1 cellular context compared by ENCODE assay signal in the genomic region with DNA sequence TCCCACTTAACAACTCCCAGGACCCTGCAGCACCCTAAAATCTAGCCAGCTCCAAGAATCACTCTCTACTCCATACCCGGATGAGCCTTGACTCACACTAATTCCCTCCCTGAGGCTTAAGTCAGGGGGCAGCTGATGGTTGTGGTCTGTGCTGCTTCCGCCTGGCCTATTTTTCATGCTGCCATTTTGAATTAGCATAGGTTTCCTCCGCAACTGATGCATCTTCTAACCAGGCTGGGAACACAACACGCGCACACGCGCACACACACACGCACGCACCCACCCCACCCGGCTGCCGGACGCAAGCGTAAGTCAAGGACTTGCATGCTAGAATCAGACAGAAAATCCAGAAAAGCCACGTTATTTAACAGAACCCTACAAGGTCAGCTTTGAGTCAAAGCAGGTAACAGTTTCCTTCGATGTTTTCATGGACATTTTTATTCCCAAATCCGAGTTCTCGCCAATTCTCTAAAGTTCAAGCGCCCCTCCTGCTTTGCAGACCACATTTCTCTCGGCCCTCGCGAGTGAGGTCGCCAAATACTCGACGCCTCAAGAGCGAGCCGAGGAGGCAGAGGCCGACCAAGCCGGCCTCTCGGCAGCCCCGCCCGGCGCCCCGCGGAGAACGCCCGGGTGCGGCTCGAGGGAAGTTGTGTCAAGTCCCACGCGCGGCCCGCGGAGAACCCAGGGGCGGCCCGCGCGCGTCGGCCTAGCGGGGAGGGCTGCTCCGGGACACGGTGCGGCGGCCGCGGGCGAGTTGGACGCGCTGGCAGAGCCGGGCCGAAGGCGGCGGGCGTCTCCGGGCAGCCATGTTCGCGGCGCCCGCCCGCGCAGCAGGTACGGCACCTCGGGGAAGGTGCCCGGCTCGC.
A peak's percentile ranks its signal among the peaks of the same experiment; 100 is the strongest.
TF ChIP-seq lines count a peak whose summit lies in the region.

No MANE protein-coding gene starts in this region.

TF ChIP-seq in HepG2, 621 proteins besides CTCF, POLR2A, EP300 and RAD21 (continued from another document and continues in another):
- TF ChIP-seq, protein P1, sequence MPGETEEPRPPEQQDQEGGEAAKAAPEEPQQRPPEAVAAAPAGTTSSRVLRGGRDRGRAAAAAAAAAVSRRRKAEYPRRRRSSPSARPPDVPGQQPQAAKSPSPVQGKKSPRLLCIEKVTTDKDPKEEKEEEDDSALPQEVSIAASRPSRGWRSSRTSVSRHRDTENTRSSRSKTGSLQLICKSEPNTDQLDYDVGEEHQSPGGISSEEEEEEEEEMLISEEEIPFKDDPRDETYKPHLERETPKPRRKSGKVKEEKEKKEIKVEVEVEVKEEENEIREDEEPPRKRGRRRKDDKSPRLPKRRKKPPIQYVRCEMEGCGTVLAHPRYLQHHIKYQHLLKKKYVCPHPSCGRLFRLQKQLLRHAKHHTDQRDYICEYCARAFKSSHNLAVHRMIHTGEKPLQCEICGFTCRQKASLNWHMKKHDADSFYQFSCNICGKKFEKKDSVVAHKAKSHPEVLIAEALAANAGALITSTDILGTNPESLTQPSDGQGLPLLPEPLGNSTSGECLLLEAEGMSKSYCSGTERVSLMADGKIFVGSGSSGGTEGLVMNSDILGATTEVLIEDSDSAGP (CRISPR knock-in tag; IDR thresholded peaks at IDR 0.05; ENCODE audit: borderline replicate concordance): no peak; the same call in 1 of the 2 replicates
- TF ChIP-seq, protein P2, sequence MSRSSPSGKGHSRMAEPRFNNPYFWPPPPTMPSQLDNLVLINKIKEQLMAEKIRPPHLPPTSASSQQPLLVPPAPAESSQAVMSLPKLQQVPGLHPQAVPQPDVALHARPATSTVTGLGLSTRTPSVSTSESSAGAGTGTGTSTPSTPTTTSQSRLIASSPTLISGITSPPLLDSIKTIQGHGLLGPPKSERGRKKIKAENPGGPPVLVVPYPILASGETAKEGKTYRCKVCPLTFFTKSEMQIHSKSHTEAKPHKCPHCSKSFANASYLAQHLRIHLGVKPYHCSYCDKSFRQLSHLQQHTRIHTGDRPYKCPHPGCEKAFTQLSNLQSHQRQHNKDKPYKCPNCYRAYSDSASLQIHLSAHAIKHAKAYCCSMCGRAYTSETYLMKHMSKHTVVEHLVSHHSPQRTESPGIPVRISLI (CRISPR knock-in tag; IDR thresholded peaks at IDR 0.05; ENCODE audit: borderline replicate concordance): no peak
- TF ChIP-seq ZNF749 (CRISPR knock-in tag; IDR thresholded peaks at IDR 0.05; ENCODE audit: borderline replicate concordance) (no peak), TARDBP (CRISPR knock-in tag; IDR thresholded peaks at IDR 0.05) (no peak), TBP (CRISPR knock-in tag; IDR thresholded peaks at IDR 0.05) (no peak), ZNF775 (CRISPR knock-in tag; IDR thresholded peaks at IDR 0.05; ENCODE audit: borderline replicate concordance) (no peak), SRSF1 (optimal IDR thresholded peaks at IDR 0.05; ENCODE audit: low read depth, low read length) (no peak), ZNF747 (CRISPR knock-in tag; IDR thresholded peaks at IDR 0.05; ENCODE audit: borderline replicate concordance) (no peak), HOXD1 (CRISPR knock-in tag; IDR thresholded peaks at IDR 0.05) (no peak), ZNF329 (CRISPR knock-in tag; IDR thresholded peaks at IDR 0.05; ENCODE audit: low read depth) (no peak; the same call in 1 of the 2 replicates), ZSCAN30 (CRISPR knock-in tag; IDR thresholded peaks at IDR 0.05) (no peak), ZNF143 (CRISPR knock-in tag; IDR thresholded peaks at IDR 0.05) (no peak; the same call in 1 of the 2 replicates), ZMYM3 (CRISPR knock-in tag; IDR thresholded peaks at IDR 0.05) (peak; percentile 35; the same call in 1 of the 2 replicates), ZNF614 (CRISPR knock-in tag; IDR thresholded peaks at IDR 0.05; ENCODE audit: borderline replicate concordance) (no peak), RFX1 (IDR thresholded peaks at IDR 0.05) (no peak), MIXL1 (CRISPR knock-in tag; IDR thresholded peaks at IDR 0.05) (no peak; the same call in 1 of the 2 replicates), MIER3 (CRISPR knock-in tag; IDR thresholded peaks at IDR 0.05; ENCODE audit: borderline replicate concordance) (0 out of 2 replicates have a peak, but pooled peaks have one; percentile 19), ZNF607 (CRISPR knock-in tag; IDR thresholded peaks at IDR 0.05; ENCODE audit: borderline replicate concordance) (no peak), ZNF841 (CRISPR knock-in tag; IDR thresholded peaks at IDR 0.05; ENCODE audit: borderline replicate concordance) (no peak), PHF5A (CRISPR knock-in tag; IDR thresholded peaks at IDR 0.05; ENCODE audit: low read depth, unreplicated experiment) (no peak), SUZ12 (IDR thresholded peaks at IDR 0.05; ENCODE audit: low read depth, low read length) (no peak), ZNF33A (CRISPR knock-in tag; IDR thresholded peaks at IDR 0.05; ENCODE audit: borderline replicate concordance) (peak; percentile 72; the same call in 1 of the 2 replicates), RXRA (CRISPR knock-in tag; IDR thresholded peaks at IDR 0.05) (no peak), ZNF432 (CRISPR knock-in tag; IDR thresholded peaks at IDR 0.05; ENCODE audit: borderline replicate concordance) (no peak), DNMT3B (CRISPR knock-in tag; conservative IDR thresholded peaks at IDR 0.05) (no peak), NBN (conservative IDR thresholded peaks at IDR 0.05) (no peak)
- TF ChIP-seq, protein P3, sequence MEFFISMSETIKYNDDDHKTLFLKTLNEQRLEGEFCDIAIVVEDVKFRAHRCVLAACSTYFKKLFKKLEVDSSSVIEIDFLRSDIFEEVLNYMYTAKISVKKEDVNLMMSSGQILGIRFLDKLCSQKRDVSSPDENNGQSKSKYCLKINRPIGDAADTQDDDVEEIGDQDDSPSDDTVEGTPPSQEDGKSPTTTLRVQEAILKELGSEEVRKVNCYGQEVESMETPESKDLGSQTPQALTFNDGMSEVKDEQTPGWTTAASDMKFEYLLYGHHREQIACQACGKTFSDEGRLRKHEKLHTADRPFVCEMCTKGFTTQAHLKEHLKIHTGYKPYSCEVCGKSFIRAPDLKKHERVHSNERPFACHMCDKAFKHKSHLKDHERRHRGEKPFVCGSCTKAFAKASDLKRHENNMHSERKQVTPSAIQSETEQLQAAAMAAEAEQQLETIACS (CRISPR knock-in tag; IDR thresholded peaks at IDR 0.05): no peak
- TF ChIP-seq, protein P4, sequence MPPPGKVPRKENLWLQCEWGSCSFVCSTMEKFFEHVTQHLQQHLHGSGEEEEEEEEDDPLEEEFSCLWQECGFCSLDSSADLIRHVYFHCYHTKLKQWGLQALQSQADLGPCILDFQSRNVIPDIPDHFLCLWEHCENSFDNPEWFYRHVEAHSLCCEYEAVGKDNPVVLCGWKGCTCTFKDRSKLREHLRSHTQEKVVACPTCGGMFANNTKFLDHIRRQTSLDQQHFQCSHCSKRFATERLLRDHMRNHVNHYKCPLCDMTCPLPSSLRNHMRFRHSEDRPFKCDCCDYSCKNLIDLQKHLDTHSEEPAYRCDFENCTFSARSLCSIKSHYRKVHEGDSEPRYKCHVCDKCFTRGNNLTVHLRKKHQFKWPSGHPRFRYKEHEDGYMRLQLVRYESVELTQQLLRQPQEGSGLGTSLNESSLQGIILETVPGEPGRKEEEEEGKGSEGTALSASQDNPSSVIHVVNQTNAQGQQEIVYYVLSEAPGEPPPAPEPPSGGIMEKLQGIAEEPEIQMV (CRISPR knock-in tag; IDR thresholded peaks at IDR 0.05; ENCODE audit: low read depth): no peak
- TF ChIP-seq, protein P5, sequence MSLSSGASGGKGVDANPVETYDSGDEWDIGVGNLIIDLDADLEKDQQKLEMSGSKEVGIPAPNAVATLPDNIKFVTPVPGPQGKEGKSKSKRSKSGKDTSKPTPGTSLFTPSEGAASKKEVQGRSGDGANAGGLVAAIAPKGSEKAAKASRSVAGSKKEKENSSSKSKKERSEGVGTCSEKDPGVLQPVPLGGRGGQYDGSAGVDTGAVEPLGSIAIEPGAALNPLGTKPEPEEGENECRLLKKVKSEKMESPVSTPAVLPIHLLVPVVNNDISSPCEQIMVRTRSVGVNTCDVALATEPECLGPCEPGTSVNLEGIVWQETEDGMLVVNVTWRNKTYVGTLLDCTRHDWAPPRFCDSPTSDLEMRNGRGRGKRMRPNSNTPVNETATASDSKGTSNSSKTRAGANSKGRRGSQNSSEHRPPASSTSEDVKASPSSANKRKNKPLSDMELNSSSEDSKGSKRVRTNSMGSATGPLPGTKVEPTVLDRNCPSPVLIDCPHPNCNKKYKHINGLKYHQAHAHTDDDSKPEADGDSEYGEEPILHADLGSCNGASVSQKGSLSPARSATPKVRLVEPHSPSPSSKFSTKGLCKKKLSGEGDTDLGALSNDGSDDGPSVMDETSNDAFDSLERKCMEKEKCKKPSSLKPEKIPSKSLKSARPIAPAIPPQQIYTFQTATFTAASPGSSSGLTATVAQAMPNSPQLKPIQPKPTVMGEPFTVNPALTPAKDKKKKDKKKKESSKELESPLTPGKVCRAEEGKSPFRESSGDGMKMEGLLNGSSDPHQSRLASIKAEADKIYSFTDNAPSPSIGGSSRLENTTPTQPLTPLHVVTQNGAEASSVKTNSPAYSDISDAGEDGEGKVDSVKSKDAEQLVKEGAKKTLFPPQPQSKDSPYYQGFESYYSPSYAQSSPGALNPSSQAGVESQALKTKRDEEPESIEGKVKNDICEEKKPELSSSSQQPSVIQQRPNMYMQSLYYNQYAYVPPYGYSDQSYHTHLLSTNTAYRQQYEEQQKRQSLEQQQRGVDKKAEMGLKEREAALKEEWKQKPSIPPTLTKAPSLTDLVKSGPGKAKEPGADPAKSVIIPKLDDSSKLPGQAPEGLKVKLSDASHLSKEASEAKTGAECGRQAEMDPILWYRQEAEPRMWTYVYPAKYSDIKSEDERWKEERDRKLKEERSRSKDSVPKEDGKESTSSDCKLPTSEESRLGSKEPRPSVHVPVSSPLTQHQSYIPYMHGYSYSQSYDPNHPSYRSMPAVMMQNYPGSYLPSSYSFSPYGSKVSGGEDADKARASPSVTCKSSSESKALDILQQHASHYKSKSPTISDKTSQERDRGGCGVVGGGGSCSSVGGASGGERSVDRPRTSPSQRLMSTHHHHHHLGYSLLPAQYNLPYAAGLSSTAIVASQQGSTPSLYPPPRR (CRISPR knock-in tag; IDR thresholded peaks at IDR 0.05; ENCODE audit: borderline replicate concordance): no peak
- TF ChIP-seq, protein P6, sequence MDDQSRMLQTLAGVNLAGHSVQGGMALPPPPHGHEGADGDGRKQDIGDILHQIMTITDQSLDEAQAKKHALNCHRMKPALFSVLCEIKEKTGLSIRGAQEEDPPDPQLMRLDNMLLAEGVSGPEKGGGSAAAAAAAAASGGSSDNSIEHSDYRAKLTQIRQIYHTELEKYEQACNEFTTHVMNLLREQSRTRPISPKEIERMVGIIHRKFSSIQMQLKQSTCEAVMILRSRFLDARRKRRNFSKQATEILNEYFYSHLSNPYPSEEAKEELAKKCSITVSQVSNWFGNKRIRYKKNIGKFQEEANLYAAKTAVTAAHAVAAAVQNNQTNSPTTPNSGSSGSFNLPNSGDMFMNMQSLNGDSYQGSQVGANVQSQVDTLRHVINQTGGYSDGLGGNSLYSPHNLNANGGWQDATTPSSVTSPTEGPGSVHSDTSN (CRISPR knock-in tag; IDR thresholded peaks at IDR 0.05; ENCODE audit: borderline replicate concordance): no peak
- TF ChIP-seq, protein P7, sequence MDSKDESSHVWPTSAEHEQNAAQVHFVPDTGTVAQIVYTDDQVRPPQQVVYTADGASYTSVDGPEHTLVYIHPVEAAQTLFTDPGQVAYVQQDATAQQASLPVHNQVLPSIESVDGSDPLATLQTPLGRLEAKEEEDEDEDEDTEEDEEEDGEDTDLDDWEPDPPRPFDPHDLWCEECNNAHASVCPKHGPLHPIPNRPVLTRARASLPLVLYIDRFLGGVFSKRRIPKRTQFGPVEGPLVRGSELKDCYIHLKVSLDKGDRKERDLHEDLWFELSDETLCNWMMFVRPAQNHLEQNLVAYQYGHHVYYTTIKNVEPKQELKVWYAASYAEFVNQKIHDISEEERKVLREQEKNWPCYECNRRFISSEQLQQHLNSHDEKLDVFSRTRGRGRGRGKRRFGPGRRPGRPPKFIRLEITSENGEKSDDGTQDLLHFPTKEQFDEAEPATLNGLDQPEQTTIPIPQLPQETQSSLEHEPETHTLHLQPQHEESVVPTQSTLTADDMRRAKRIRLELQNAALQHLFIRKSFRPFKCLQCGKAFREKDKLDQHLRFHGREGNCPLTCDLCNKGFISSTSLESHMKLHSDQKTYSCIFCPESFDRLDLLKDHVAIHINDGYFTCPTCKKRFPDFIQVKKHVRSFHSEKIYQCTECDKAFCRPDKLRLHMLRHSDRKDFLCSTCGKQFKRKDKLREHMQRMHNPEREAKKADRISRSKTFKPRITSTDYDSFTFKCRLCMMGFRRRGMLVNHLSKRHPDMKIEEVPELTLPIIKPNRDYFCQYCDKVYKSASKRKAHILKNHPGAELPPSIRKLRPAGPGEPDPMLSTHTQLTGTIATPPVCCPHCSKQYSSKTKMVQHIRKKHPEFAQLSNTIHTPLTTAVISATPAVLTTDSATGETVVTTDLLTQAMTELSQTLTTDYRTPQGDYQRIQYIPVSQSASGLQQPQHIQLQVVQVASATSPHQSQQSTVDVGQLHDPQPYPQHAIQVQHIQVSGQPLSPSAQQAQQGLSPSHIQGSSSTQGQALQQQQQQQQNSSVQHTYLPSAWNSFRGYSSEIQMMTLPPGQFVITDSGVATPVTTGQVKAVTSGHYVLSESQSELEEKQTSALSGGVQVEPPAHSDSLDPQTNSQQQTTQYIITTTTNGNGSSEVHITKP (CRISPR knock-in tag; IDR thresholded peaks at IDR 0.05; ENCODE audit: low read depth): peak; percentile 14; the same call in 1 of the 2 replicates
- TF ChIP-seq, protein P8, sequence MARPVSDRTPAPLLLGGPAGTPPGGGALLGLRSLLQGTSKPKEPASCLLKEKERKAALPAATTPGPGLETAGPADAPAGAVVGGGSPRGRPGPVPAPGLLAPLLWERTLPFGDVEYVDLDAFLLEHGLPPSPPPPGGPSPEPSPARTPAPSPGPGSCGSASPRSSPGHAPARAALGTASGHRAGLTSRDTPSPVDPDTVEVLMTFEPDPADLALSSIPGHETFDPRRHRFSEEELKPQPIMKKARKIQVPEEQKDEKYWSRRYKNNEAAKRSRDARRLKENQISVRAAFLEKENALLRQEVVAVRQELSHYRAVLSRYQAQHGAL (CRISPR knock-in tag; IDR thresholded peaks at IDR 0.05; ENCODE audit: not compliant biosample characterization): no peak
- TF ChIP-seq, protein P9, sequence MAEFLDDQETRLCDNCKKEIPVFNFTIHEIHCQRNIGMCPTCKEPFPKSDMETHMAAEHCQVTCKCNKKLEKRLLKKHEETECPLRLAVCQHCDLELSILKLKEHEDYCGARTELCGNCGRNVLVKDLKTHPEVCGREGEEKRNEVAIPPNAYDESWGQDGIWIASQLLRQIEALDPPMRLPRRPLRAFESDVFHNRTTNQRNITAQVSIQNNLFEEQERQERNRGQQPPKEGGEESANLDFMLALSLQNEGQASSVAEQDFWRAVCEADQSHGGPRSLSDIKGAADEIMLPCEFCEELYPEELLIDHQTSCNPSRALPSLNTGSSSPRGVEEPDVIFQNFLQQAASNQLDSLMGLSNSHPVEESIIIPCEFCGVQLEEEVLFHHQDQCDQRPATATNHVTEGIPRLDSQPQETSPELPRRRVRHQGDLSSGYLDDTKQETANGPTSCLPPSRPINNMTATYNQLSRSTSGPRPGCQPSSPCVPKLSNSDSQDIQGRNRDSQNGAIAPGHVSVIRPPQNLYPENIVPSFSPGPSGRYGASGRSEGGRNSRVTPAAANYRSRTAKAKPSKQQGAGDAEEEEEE (CRISPR knock-in tag; IDR thresholded peaks at IDR 0.05; ENCODE audit: borderline replicate concordance): no peak
